10 cellular contexts compared by ENCODE assay signal in the genomic region with DNA sequence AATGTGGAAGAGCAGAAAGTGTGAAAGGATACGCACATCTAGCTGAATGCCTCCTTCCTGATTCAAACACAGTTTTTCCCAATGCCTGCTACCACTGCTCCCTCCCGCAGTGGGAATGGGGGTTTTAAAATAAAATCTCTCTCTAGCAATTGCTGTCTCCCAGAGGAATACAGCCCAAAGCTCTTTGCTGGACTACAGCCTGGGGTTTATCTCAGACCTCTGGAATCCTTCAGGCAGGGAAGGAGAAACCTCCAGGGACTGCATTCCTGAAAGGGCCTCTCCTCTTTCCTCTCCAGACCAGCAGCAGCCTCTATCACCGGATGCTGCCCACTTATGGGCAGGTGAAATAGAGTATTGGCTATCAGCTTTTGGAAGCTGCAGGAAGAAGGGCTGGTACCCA. TPM values are rescaled to one million over a fixed set of nuclear protein-coding genes. Genes with fewer than 3 reads are reported as not detected.
DNase-seq lines count a peak whose midpoint lies in the region; ATAC-seq, FAIRE-seq and TF ChIP-seq lines count a peak whose summit lies in the region.
"Had no signal": no experiment of that assay in that cellular context is flagged by ENCODE, and none has a peak within 500 bp of the region (broad histone marks: within the 10 kb centered on the region; RNA-seq: fewer than 3 reads in every experiment).

No MANE protein-coding gene starts in this region.

- no peak overlapping the region for H3K4me2 ChIP-seq in A549
- no peak overlapping the region for H3K4me2 ChIP-seq in H1 (ENCODE audit: insufficient read depth in 1 of 2, low read depth in 2 of 2, low read length in 2 of 2)

- H4K91ac ChIP-seq in H1 (replicated peaks; ENCODE audit: insufficient read length, low read length) = no peak overlapping the region

- TF ChIP-seq RAD21 in A549 (conservative IDR thresholded peaks at IDR 0.05 in 1 of 2, IDR thresholded peaks at IDR 0.05 in 1 of 2) = no peak
- peak in 1 of 2 experiments; percentile 4; a peak in 1 of 4 replicates for TF ChIP-seq RAD21 in H1 (IDR thresholded peaks at IDR 0.05 in 1 of 2, conservative IDR thresholded peaks at IDR 0.05 in 1 of 2; ENCODE audit: low read depth in 2 of 2, low read length in 2 of 2)

- TF ChIP-seq EP300 in A549 (IDR thresholded peaks at IDR 0.05) = no peak
- no peak for TF ChIP-seq EP300 in H1 (IDR thresholded peaks at IDR 0.05; ENCODE audit: borderline replicate concordance in 1 of 2, low read depth in 2 of 2, low read length in 2 of 2)

- H2BK20ac ChIP-seq in H1 (ENCODE audit: low read length) = no peak overlapping the region

- H2BK120ac ChIP-seq in H1 (replicated peaks; ENCODE audit: low read depth, low read length) = no peak overlapping the region

- H3K4me1 ChIP-seq in A549 = peaks cover 74% of the 10 kb centered on the region
- peaks cover 9 to 28% (median 24%) of the 10 kb centered on the region in 4 experiments for H3K4me1 ChIP-seq in H1 (replicated peaks in 1 of 4; ENCODE audit: control insufficient read depth in 3 of 4, insufficient read depth in 4 of 4, low read length in 3 of 4)

- no peaks in the 10 kb centered on the region for H3K9me3 ChIP-seq in A549
- no peaks in the 10 kb centered on the region for H3K9me3 ChIP-seq in H1 (ENCODE audit: insufficient read depth in 2 of 2, low read depth in 1 of 2, low read length in 1 of 2)
- H3K9me3 ChIP-seq: prostate gland had no signal

- POLR2A ChIA-PET in A549 (lab: Yijun Ruan, JAX) = interaction anchor here (0.8 to 1.9 kb wide), 2 partner anchors 10 to 47 kb away, joined by 3 to 7 read pairs; no protein-coding TSS in a partner anchor
- POLR2A ChIA-PET in H1 (lab: Charles Lee; ENCODE audit: partially characterized antibody) = interaction anchor here (0.9 to 14.2 kb wide), 3 partner anchors 6 to 72 kb away, joined by 3 to 253 read pairs (median 4); a partner anchor contains a TSS

- no peaks in the 10 kb centered on the region for H3K79me1 ChIP-seq in H1 (ENCODE audit: low read depth, low read length)

- H3K27ac ChIP-seq in A549 (peak overlapping the region in 1 of 2 experiments; percentile 43; a peak in 3 of 6 replicates), H1 (ENCODE audit: low read depth, low read length) (no peak overlapping the region)

- peaks cover 0 to 28% of the 10 kb centered on the region in 2 experiments; a peak in 2 of 4 replicates for H3K79me2 ChIP-seq in H1 (ENCODE audit: control insufficient read depth in 1 of 2, insufficient read depth in 2 of 2, low read length in 2 of 2)

- no peak overlapping the region for H3K23ac ChIP-seq in H1 (ENCODE audit: insufficient read length)

- no peak overlapping the region for H2AK5ac ChIP-seq in H1 (ENCODE audit: low read depth, low read length)

- H4K20me1 ChIP-seq in H1 (replicated peaks in 1 of 2; ENCODE audit: control insufficient read depth in 1 of 2, insufficient read depth in 2 of 2, low read length in 2 of 2) = peaks cover 18 to 20% of the 10 kb centered on the region in 2 experiments

- TF ChIP-seq POLR2A in A549 (IDR thresholded peaks at IDR 0.05; ENCODE audit: low read length) = no peak
- TF ChIP-seq POLR2A in H1 (IDR thresholded peaks at IDR 0.05; ENCODE audit: control extremely low read depth in 1 of 2, low read depth in 2 of 2, low read length in 2 of 2) = no peak

- no peaks in the 10 kb centered on the region for H3K27me3 Mint-ChIP-seq in mesothelial cell of epicardium (ENCODE audit: low read depth)
- H3K27me3 Mint-ChIP-seq: CD4-positive, CD25-positive, alpha-beta regulatory T cell had no signal

- no peak overlapping the region for H3K14ac ChIP-seq in H1 (ENCODE audit: insufficient read length)

- H3K4me3 Mint-ChIP-seq in mesothelial cell of epicardium = peak overlapping the region; percentile 23
- H3K4me3 Mint-ChIP-seq: CD4-positive, CD25-positive, alpha-beta regulatory T cell had no signal

- CTCF ChIA-PET in A549 (lab: Yijun Ruan, JAX) (interaction anchor here (2.7 to 48.3 kb wide), 3 partner anchors 9 to 71 kb away, joined by 9 to 774 read pairs (median 49); no protein-coding TSS in a partner anchor), H1 (lab: Charles Lee; ENCODE audit: partially characterized antibody) (interaction anchor here (0.6 to 12.3 kb wide), 7 partner anchors 10 to 46 kb away, joined by 3 to 115 read pairs (median 3); no protein-coding TSS in a partner anchor)

- no peak overlapping the region for H3K4me3 ChIP-seq in A549
- no peak overlapping the region for H3K4me3 ChIP-seq in H1 (ENCODE audit: extremely low read depth in 1 of 4, insufficient read depth in 2 of 4, low read depth in 3 of 4, low read length in 4 of 4)
- H3K4me3 ChIP-seq: prostate gland had no signal

- no peaks in the 10 kb centered on the region for H3K36me3 ChIP-seq in H1 (ENCODE audit: control insufficient read depth in 2 of 4, insufficient read depth in 4 of 4, low read length in 3 of 4)
- H3K36me3 ChIP-seq: prostate gland had no signal

- no peak overlapping the region for H2BK15ac ChIP-seq in H1 (ENCODE audit: low read length)

- H2AFZ ChIP-seq in H1 (ENCODE audit: low read length) = no peak overlapping the region

- H2BK12ac ChIP-seq in H1 (ENCODE audit: low read depth, low read length) = no peak overlapping the region

- H3K27ac Mint-ChIP-seq in mesothelial cell of epicardium = peak overlapping the region; percentile 94

- no peaks in the 10 kb centered on the region for H3K9me3 Mint-ChIP-seq in mesothelial cell of epicardium

- H4K5ac ChIP-seq in H1 (ENCODE audit: insufficient read length, low read depth, low read length) = no peak overlapping the region

- TF ChIP-seq CTCF in A549 (IDR thresholded peaks at IDR 0.05) (no peak), H1 (IDR thresholded peaks at IDR 0.05; ENCODE audit: control extremely low read depth in 1 of 3, insufficient read depth in 1 of 3, low read depth in 1 of 3, low read length in 3 of 3) (no peak), mesothelial cell of epicardium (IDR thresholded peaks at IDR 0.05; ENCODE audit: unreplicated experiment) (no peak)

- FAIRE-seq in A549 (lab: Jason Lieb, UNC) (no peak), H1 (lab: Jason Lieb, UNC) (no peak), RCC 7860 (lab: Jason Lieb, UNC) (no peak)

- no peak overlapping the region for H3K18ac ChIP-seq in H1 (ENCODE audit: extremely low read depth, low read length)

- peaks cover 5% of the 10 kb centered on the region for H3K23me2 ChIP-seq in H1 (ENCODE audit: low read depth, low read length)

- H2BK5ac ChIP-seq in H1 (ENCODE audit: low read depth, low read length) = no peak overlapping the region

- H3K4ac ChIP-seq in H1 (replicated peaks; ENCODE audit: insufficient read length, low read depth, low read length) = no peak overlapping the region

- H4K8ac ChIP-seq in H1 (ENCODE audit: extremely low read depth, insufficient read depth, low read length) = no peak overlapping the region

- DNase-seq in A549 (ENCODE audit: low read depth in 1 of 2, low spot score in 1 of 2) (no peak), HS-27A (ENCODE audit: low read depth) (peak; percentile 88), H1 (ENCODE audit: low read depth in 1 of 2, low spot score in 2 of 2) (no peak), mesothelial cell of epicardium (ENCODE audit: low spot score in 2 of 2, unreplicated experiment in 2 of 2) (peak in 1 of 2 experiments; percentile 54), RCC 7860 (ENCODE audit: low spot score) (no peak), SK-N-DZ (ENCODE audit: low spot score) (no peak)
- no peak for DNase-seq in activated naive CD4-positive, alpha-beta T cell (lab: John Stamatoyannopoulos, UW)
- no peak for DNase-seq in activated CD8-positive, alpha-beta memory T cell treated with anti-CD3 and anti-CD28 coated beads, Interleukin-2, amount 50 U/mL, for 48 hours
- DNase-seq: CD4-positive, CD25-positive, alpha-beta regulatory T cell had no signal

- ATAC-seq in A549 = peak; percentile 6 to 15; a peak in 4 of 6 replicates

- H3K4me1 Mint-ChIP-seq in mesothelial cell of epicardium = peaks cover 80% of the 10 kb centered on the region

- no peak overlapping the region for H3K9ac ChIP-seq in H1 (replicated peaks in 1 of 4; ENCODE audit: extremely low read depth in 1 of 4, low read depth in 3 of 4, low read length in 3 of 4)

- WGBS in A549 (ENCODE audit: missing lambda C conversion rate) = 82% methylated on average over 3 of the region's 3 CpGs
- WGBS in H1 (ENCODE audit: extremely low coverage in 1 of 2, insufficient coverage in 1 of 2, insufficient read length in 1 of 2, insufficient replicate concordance in 2 of 2, low coverage in 1 of 2, low lambda C conversion rate in 2 of 2, missing lambda C conversion rate in 1 of 2), 2 experiments = 62% methylated on average over 3 of the region's 3 CpGs; no CpG with 5 or more reads in 1 of the 2 experiments

- peaks cover 1% of the 10 kb centered on the region for H3K36me3 Mint-ChIP-seq in mesothelial cell of epicardium

- peaks cover 0 to 31% (median 15%) of the 10 kb centered on the region in 4 experiments; a peak in 5 of 7 replicates for H3K27me3 ChIP-seq in H1 (replicated peaks in 1 of 4; ENCODE audit: control insufficient read depth in 3 of 4, extremely low read depth in 1 of 4, insufficient read depth in 3 of 4, low read length in 3 of 4)

- no peak overlapping the region for H3K56ac ChIP-seq in H1 (replicated peaks; ENCODE audit: insufficient read length, low read depth, low read length)

TF ChIP-seq in A549, 52 proteins besides CTCF, POLR2A, EP300 and RAD21:
- peak; percentile 57; the same call in 1 of the 2 replicates for TF ChIP-seq HOXA7 (CRISPR knock-in tag; IDR thresholded peaks at IDR 0.05)
- TF ChIP-seq BHLHE40 (IDR thresholded peaks at IDR 0.05; ENCODE audit: low read depth, low read length) = no peak

TF ChIP-seq in H1, 55 proteins besides CTCF, POLR2A, EP300 and RAD21:
- no peak for TF ChIP-seq PHF8 (conservative IDR thresholded peaks at IDR 0.05; ENCODE audit: low read depth, low read length)
- peak; percentile 92 for TF ChIP-seq SRF (IDR thresholded peaks at IDR 0.05; ENCODE audit: low read depth, low read length)

RNA-seq across cellular contexts. Expression of a gene that starts 6.3 kb away (rescaled TPM):
- 21.2 and 26.8 TPM in 2 replicates for polyA plus RNA-seq in A549 (2011; rRNA removed)
- 26.3 and 34.1 TPM in 2 replicates for polyA plus RNA-seq in A549 (2012; cell fraction: cytosol; rRNA removed)
- 60.6 and 73.2 TPM in 2 replicates for polyA plus RNA-seq in A549 (2012; cell fraction: nucleus; rRNA removed)
- polyA plus RNA-seq in A549 (2017; fragmentation: RNase III; extraction: RNeasy Plus Mini Kit Qiagen cat#74134 plus additional on column Dnase treatment) = 40.2 to 43.4 TPM (median 40.5 TPM) in 3 replicates
- 20.8 and 29.5 TPM in 2 replicates for polyA minus RNA-seq in A549 (2011; rRNA and poly(A)+ RNA removed)
- 7.1 and 7.7 TPM in 2 replicates for total RNA-seq in H1 (2021; fragmentation: NEBNext Ultra II Directional; extraction: Animal tissue kit (Norgen Biotek cat#: 25700))
- 3.5 and 4.3 TPM in 2 replicates for polyA plus RNA-seq in H1 (2011; rRNA removed)
- polyA plus RNA-seq in H1 (2011; cell fraction: cytosol; rRNA removed) = 5.5 TPM
- 6.0 TPM for polyA plus RNA-seq in H1 (2011; cell fraction: nucleus; rRNA removed)
- polyA plus RNA-seq in H1 (2012, experiment 1 of 2) = 7.1 to 7.5 TPM (median 7.2 TPM) in 4 replicates
- polyA plus RNA-seq in H1 (2012, experiment 2 of 2) = 6.3 TPM
- 3.4 TPM for polyA plus RNA-seq in H1 (2013, experiment 1 of 2)
- polyA plus RNA-seq in H1 (2013, experiment 2 of 2) = 3.4 TPM
- polyA minus RNA-seq in H1 (2011; rRNA and poly(A)+ RNA removed) = 3.2 and 4.0 TPM in 2 replicates
- 6.9 TPM for polyA minus RNA-seq in H1 (2011; cell fraction: cytosol; rRNA and poly(A)+ RNA removed)
- polyA minus RNA-seq in H1 (2011; cell fraction: nucleus; rRNA and poly(A)+ RNA removed) = 14.5 TPM
- total RNA-seq in mesothelial cell of epicardium = 12.9 to 14.1 TPM (median 13.4 TPM) in 3 replicates
- 6.8 and 8.7 TPM in 2 replicates for polyA plus RNA-seq in SK-N-DZ (2014; cell fraction: cytosol; rRNA removed)
- 5.2 and 6.5 TPM in 2 replicates for polyA plus RNA-seq in SK-N-DZ (2014; cell fraction: nucleus; rRNA removed)
